In the genomic region with DNA sequence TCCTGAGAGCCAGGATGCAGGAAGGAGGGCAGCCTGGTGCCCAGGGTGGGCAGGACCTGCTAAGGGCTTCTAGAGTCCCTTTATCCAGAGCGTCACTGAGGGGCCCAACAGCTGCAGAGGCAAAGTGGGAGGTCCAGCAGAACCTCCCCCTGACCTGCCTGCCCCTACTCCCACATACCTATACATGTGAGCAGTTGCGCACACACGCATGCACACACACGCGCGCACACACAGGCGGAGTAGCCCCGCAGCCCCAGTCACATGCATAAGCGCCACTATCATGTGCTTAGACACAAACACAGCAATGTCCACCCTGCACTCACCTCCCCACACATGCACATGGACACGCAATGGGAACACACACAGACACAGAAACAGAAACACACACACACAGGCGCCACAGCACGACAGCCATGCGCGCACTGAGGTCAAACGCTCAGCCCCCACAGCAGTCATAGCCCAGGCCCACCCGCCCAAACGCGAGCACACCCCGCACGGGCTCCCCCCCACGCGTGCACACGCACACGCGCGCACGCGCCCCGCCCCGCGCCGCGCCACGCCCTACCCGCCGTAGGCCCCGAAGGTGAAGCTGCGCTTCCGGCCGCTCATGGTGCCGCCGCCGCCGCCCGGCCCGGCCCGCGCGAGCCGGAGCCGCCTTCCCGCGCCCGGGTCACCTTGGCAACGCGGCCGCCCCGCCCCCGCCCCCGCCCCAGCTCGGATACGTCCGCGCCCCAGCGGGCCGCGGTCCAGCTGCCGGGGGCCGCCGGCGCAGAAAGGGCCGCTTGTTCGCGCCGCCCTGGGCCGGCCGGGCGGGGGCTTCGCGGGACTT, we compare ENCODE assay signal across 8 cellular contexts. TPM values are rescaled to one million over a fixed set of nuclear protein-coding genes. Genes with fewer than 3 reads are reported as not detected.
DNase-seq lines count a peak whose midpoint lies in the region; ATAC-seq and TF ChIP-seq lines count a peak whose summit lies in the region.

No MANE protein-coding gene starts in this region.

- H3K4me1 ChIP-seq in upper lobe of right lung = peaks cover 11% of the 10 kb centered on the region
- no peaks in the 10 kb centered on the region for H3K4me1 ChIP-seq in OCI-LY7 (ENCODE audit: insufficient read depth, low read length, poor library complexity, severe bottlenecking)

- no peak overlapping the region for H2AFZ ChIP-seq in OCI-LY7 (ENCODE audit: low read length)

- H3K9me3 ChIP-seq in upper lobe of right lung = no peaks in the 10 kb centered on the region
- H3K9me3 ChIP-seq in OCI-LY7 (ENCODE audit: low read length) = no peaks in the 10 kb centered on the region

- ATAC-seq in natural killer cell (peak; percentile 54 to 72 (median 64)), upper lobe of right lung (peak; percentile 68), GM18873 (IDR thresholded peaks at IDR 0.05; ENCODE audit: low FRiP score, unreplicated experiment) (no peak)

- H4K20me1 ChIP-seq in OCI-LY7 (ENCODE audit: insufficient read depth, low read length) = no peaks in the 10 kb centered on the region

- peak overlapping the region; percentile 77 for H3K4me3 Mint-ChIP-seq in activated CD4-positive, alpha-beta memory T cell treated with anti-CD3 and anti-CD28 coated beads, Interleukin-2, amount 10 ng/mL, durations not matched to agents 7 days and 5 days
- H3K4me3 Mint-ChIP-seq in natural killer cell = peak overlapping the region; percentile 85

- no peaks in the 10 kb centered on the region for H3K36me3 Mint-ChIP-seq in activated CD4-positive, alpha-beta memory T cell treated with anti-CD3 and anti-CD28 coated beads, Interleukin-2, amount 10 ng/mL, durations not matched to agents 7 days and 5 days (ENCODE audit: low read depth)
- no peaks in the 10 kb centered on the region for H3K36me3 Mint-ChIP-seq in natural killer cell

- H3K79me2 ChIP-seq in OCI-LY7 (ENCODE audit: insufficient read depth, low read depth, low read length) = no peaks in the 10 kb centered on the region

- intact Hi-C loops in natural killer cell (cut with micrococcal nuclease) = loop anchor here (10.0 kb wide), 1 partner anchor 397 kb away; no protein-coding TSS in a partner anchor
- intact Hi-C loops in upper lobe of right lung (cut with DNase I) = no loop called here
- intact Hi-C loops in OCI-LY7 (cut with micrococcal nuclease; ENCODE audit: unreplicated experiment) = no loop called here

- peak overlapping the region; percentile 39 for H3K4me3 ChIP-seq in epithelial cell of esophagus (ENCODE audit: low read length)
- H3K4me3 ChIP-seq in upper lobe of right lung = peak overlapping the region; percentile 43
- H3K4me3 ChIP-seq in OCI-LY7 (ENCODE audit: low read depth, low read length, poor library complexity, severe bottlenecking) = no peak overlapping the region

- peaks cover 15% of the 10 kb centered on the region for H3K4me1 Mint-ChIP-seq in activated CD4-positive, alpha-beta memory T cell treated with anti-CD3 and anti-CD28 coated beads, Interleukin-2, amount 10 ng/mL, durations not matched to agents 7 days and 5 days
- H3K4me1 Mint-ChIP-seq in natural killer cell = peaks cover 6 to 18% of the 10 kb centered on the region in 2 donors

- H3K9me2 ChIP-seq in OCI-LY7 (ENCODE audit: insufficient read depth, low read length) = no peaks in the 10 kb centered on the region

- CTCF ChIA-PET in activated CD4-positive, alpha-beta memory T cell treated with anti-CD3 and anti-CD28 coated beads, Interleukin-2, amount 10 ng/mL, durations not matched to agents 7 days and 5 days (lab: Charles Lee) = interaction anchor here (0.6 kb wide), 1 partner anchor 94 kb away, joined by 3 read pairs; no protein-coding TSS in a partner anchor
- CTCF ChIA-PET in OCI-LY7 (lab: Charles Lee; ENCODE audit: unreplicated experiment) = no interaction called here

- H3K27ac ChIP-seq in upper lobe of right lung (no peak overlapping the region), OCI-LY7 (ENCODE audit: low read depth, low read length, poor library complexity, severe bottlenecking) (no peak overlapping the region)

- TF ChIP-seq EP300 in Ishikawa (IDR thresholded peaks at IDR 0.05; ENCODE audit: borderline replicate concordance) = no peak

- POLR2A ChIA-PET in activated CD4-positive, alpha-beta memory T cell treated with anti-CD3 and anti-CD28 coated beads, Interleukin-2, amount 10 ng/mL, durations not matched to agents 7 days and 5 days (lab: Charles Lee) = no interaction called here
- POLR2A ChIA-PET in OCI-LY7 (lab: Charles Lee) = no interaction called here

- H3K36me3 ChIP-seq in upper lobe of right lung (no peaks in the 10 kb centered on the region), OCI-LY7 (ENCODE audit: insufficient read depth, low read length) (no peaks in the 10 kb centered on the region)

- no peaks in the 10 kb centered on the region for H3K27me3 ChIP-seq in upper lobe of right lung

- H3K9me3 Mint-ChIP-seq in activated CD4-positive, alpha-beta memory T cell treated with anti-CD3 and anti-CD28 coated beads, Interleukin-2, amount 10 ng/mL, durations not matched to agents 7 days and 5 days = no peaks in the 10 kb centered on the region
- H3K9me3 Mint-ChIP-seq in natural killer cell = no peaks in the 10 kb centered on the region

- BruUV-seq in OCI-LY7 (replicated peaks; lab: Mats Ljungman, UMichigan) = no TSS peak

- no peak for TF ChIP-seq CTCF in epithelial cell of esophagus (IDR thresholded peaks at IDR 0.05; ENCODE audit: insufficient read depth, low read depth, low read length, missing control alignments)
- TF ChIP-seq CTCF in natural killer cell (IDR thresholded peaks at IDR 0.05) = no peak
- TF ChIP-seq CTCF in upper lobe of right lung (IDR thresholded peaks at IDR 0.05) = no peak
- TF ChIP-seq CTCF in OCI-LY7 (conservative IDR thresholded peaks at IDR 0.05; ENCODE audit: low read length) = no peak

- H3K27ac Mint-ChIP-seq in activated CD4-positive, alpha-beta memory T cell treated with anti-CD3 and anti-CD28 coated beads, Interleukin-2, amount 10 ng/mL, durations not matched to agents 7 days and 5 days = no peak overlapping the region
- no peak overlapping the region for H3K27ac Mint-ChIP-seq in natural killer cell

- TF ChIP-seq RAD21 in Ishikawa (IDR thresholded peaks at IDR 0.05; ENCODE audit: low read depth) = no peak

- DNase-seq in C1 segment of cervical spinal cord (lab: John Stamatoyannopoulos, UW) (peak in 11 of 14 donors; percentile 18 to 80 (median 39)), epithelial cell of esophagus (ENCODE audit: low read depth) (peak; percentile 27), natural killer cell (no peak), upper lobe of right lung (peak; percentile 81), OCI-LY7 (ENCODE audit: low spot score) (no peak)
- DNase-seq in activated CD4-positive, alpha-beta memory T cell treated with anti-CD3 and anti-CD28 coated beads, Interleukin-2, amount 10 ng/mL, durations not matched to agents 7 days and 5 days = peak; percentile 51

- H3K4me2 ChIP-seq in OCI-LY7 (ENCODE audit: low read length) = no peak overlapping the region; the same call in 1 of the 2 replicates

- peaks cover 33% of the 10 kb centered on the region for H3K27me3 Mint-ChIP-seq in activated CD4-positive, alpha-beta memory T cell treated with anti-CD3 and anti-CD28 coated beads, Interleukin-2, amount 10 ng/mL, durations not matched to agents 7 days and 5 days
- H3K27me3 Mint-ChIP-seq in natural killer cell (ENCODE audit: low read depth in 2 of 2) = peaks cover 27 to 29% of the 10 kb centered on the region in 2 donors

TF ChIP-seq in Ishikawa, 13 proteins besides CTCF, POLR2A, EP300 and RAD21:
- TF ChIP-seq NFIC (IDR thresholded peaks at IDR 0.05) = no peak
- TF ChIP-seq, protein P1, sequence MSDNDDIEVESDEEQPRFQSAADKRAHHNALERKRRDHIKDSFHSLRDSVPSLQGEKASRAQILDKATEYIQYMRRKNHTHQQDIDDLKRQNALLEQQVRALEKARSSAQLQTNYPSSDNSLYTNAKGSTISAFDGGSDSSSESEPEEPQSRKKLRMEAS (IDR thresholded peaks at IDR 0.05) = 0 out of 2 replicates have a peak, but pooled peaks have one; percentile 51
- 0 out of 2 replicates have a peak, but pooled peaks have one; percentile 36 for TF ChIP-seq EGR1 (IDR thresholded peaks at IDR 0.05)

RNA-seq across cellular contexts. Expression of gene RAP1GAP, which starts 17.7 kb away (rescaled TPM):
- under 1 TPM in 1 of 2 experiments, not detected in 1; 0.15 TPM for total RNA-seq in activated CD4-positive, alpha-beta memory T cell treated with anti-CD3 and anti-CD28 coated beads, Interleukin-2, amount 10 ng/mL, durations not matched to agents 7 days and 5 days
- total RNA-seq in natural killer cell (1 to 10 TPM in 1 of 3 donors, under 1 TPM in 1, not detected in 1; 0.47 to 1.1 TPM), upper lobe of right lung (62.4 TPM), OCI-LY7 (2022) (not detected in 2 replicates)
- not detected in 2 replicates for total RNA-seq in OCI-LY7 (2014; rRNA removed; shearing (Covaris generic))

Comparison
In these comparisons a context has a peak if more than half of its experiments do, and no peak if none do; other contexts are left out.
1. DNase-seq: peak in C1 segment of cervical spinal cord (11 of 14), activated CD4-positive, alpha-beta memory T cell treated with anti-CD3 and anti-CD28 coated beads, Interleukin-2, amount 10 ng/mL, durations not matched to agents 7 days and 5 days (single experiment), epithelial cell of esophagus (single experiment) and upper lobe of right lung (single experiment); none in natural killer cell (single experiment) and OCI-LY7 (single experiment).
2. RNA of gene RAP1GAP, which starts 17.7 kb away (total RNA-seq): 62.4 TPM in upper lobe of right lung (single experiment); 0.47 to 1.1 TPM in natural killer cell, 0.15 TPM in activated CD4-positive, alpha-beta memory T cell treated with anti-CD3 and anti-CD28 coated beads, Interleukin-2, amount 10 ng/mL, durations not matched to agents 7 days and 5 days and not detected in OCI-LY7; every median in the first group is over 10 times any median in the second.